2 cellular contexts compared by ENCODE assay signal in the genomic region with DNA sequence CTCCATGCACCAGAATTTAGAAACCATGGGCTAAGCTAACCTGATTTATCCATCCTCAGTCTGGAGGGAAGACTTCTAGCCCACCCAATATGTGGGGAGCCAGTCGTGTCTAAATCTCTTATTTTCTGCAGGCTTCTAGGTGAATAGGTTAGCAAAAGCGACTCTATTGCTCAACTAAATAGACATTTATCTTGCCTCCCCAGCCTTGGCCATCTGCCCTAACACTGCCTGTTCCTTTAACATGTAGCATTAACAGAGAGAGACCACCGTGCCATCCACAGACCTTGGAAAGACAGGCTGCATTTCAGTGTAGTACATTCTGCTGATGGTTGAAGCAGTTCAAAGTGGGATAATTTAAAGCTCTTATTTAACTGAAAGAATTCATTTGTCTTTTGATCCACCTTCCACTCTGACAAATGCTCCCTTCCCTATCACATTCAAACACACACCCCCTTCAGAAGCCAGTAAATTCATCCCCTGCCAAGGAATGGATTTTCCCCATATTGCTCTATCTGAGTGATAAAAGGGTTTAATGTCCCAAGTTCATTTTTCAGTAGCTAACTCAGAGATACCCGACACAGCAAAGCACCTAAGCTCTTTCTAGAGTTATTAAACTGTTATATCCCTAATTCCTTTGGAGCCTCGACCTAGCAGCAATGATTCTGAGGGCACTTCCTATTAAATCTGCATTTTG.
TF ChIP-seq lines count a peak whose summit lies in the region.

No MANE protein-coding gene starts in this region.

TF ChIP-seq in GM23338, 12 proteins besides CTCF, POLR2A, EP300 and RAD21:
- TF ChIP-seq POLR2AphosphoS5 (IDR thresholded peaks at IDR 0.05; ENCODE audit: low read depth) (no peak), JUNB (IDR thresholded peaks at IDR 0.05; ENCODE audit: unreplicated experiment) (no peak), ZNF331 (CRISPR knock-in tag; IDR thresholded peaks at IDR 0.05; ENCODE audit: low read depth) (no peak), EZH2phosphoT487 (IDR thresholded peaks at IDR 0.05; ENCODE audit: unreplicated experiment) (no peak)

TF ChIP-seq in H1, 55 proteins besides CTCF, POLR2A, EP300 and RAD21:
- no peak for TF ChIP-seq BACH1 (IDR thresholded peaks at IDR 0.05; ENCODE audit: low read length)
- no peak for TF ChIP-seq SAP30 (IDR thresholded peaks at IDR 0.05; ENCODE audit: insufficient read depth, insufficient replicate concordance, low read length)
- TF ChIP-seq SIX5 (IDR thresholded peaks at IDR 0.05; ENCODE audit: low read depth, low read length): no peak
- TF ChIP-seq HDAC2 (IDR thresholded peaks at IDR 0.05; ENCODE audit: borderline replicate concordance in 1 of 2, low read depth in 2 of 2, low read length in 2 of 2): no peak
- TF ChIP-seq CBX5 (IDR thresholded peaks at IDR 0.05; ENCODE audit: low read depth, low read length): no peak
- no peak for TF ChIP-seq BRCA1 (IDR thresholded peaks at IDR 0.05; ENCODE audit: low read depth, low read length)
- no peak for TF ChIP-seq USF2 (IDR thresholded peaks at IDR 0.05; ENCODE audit: low read length)
- TF ChIP-seq POU5F1 (IDR thresholded peaks at IDR 0.05; ENCODE audit: low read depth, low read length): no peak
- no peak for TF ChIP-seq RNF2 (IDR thresholded peaks at IDR 0.05; ENCODE audit: borderline replicate concordance, low read depth, low read length, missing control alignments, poor library complexity, severe bottlenecking)
- TF ChIP-seq ASH2L (IDR thresholded peaks at IDR 0.05; ENCODE audit: low read length): no peak
- no peak for TF ChIP-seq JUND (IDR thresholded peaks at IDR 0.05; ENCODE audit: low read length)
- no peak for TF ChIP-seq ZNF274 (IDR thresholded peaks at IDR 0.05; ENCODE audit: borderline replicate concordance, extremely low read depth, low read length)
- TF ChIP-seq SP4 (IDR thresholded peaks at IDR 0.05; ENCODE audit: low read length): no peak
- TF ChIP-seq YY1 (IDR thresholded peaks at IDR 0.05; ENCODE audit: low read depth, low read length): no peak
- no peak for TF ChIP-seq TBP (IDR thresholded peaks at IDR 0.05; ENCODE audit: low read depth, low read length)
- no peak for TF ChIP-seq E2F6 (IDR thresholded peaks at IDR 0.05)
- TF ChIP-seq TAF7 (optimal IDR thresholded peaks at IDR 0.05; ENCODE audit: borderline replicate concordance, low read depth, low read length): no peak
